8 cellular contexts compared by ENCODE assay signal in genomic region chr11:59102259-59102765, GRCh38. TPM values are rescaled to one million over a fixed set of nuclear protein-coding genes. Genes with fewer than 3 reads are reported as not detected.
DNase-seq lines count a peak whose midpoint lies in the region; ATAC-seq and TF ChIP-seq lines count a peak whose summit lies in the region.

No MANE protein-coding gene starts in this region.

- peak; percentile 26 for TF ChIP-seq CTCF in activated CD8-positive, alpha-beta T cell treated with anti-CD3 and anti-CD28 coated beads for 36 hours (IDR thresholded peaks at IDR 0.05)
- no peak for TF ChIP-seq CTCF in endothelial cell (IDR thresholded peaks at IDR 0.05; ENCODE audit: unreplicated experiment)
- TF ChIP-seq CTCF in stomach (IDR thresholded peaks at IDR 0.05), result peak in 2 of 7 experiments; percentile 14 to 36

- TF ChIP-seq EP300 in stomach (IDR thresholded peaks at IDR 0.05), result no peak

- no peak for TF ChIP-seq POLR2A in stomach (IDR thresholded peaks at IDR 0.05)

- peaks cover 16% of the 10 kb centered on the region for H3K4me1 Mint-ChIP-seq in activated CD8-positive, alpha-beta T cell treated with anti-CD3 and anti-CD28 coated beads for 36 hours (ENCODE audit: low read depth)
- H3K4me1 Mint-ChIP-seq in endothelial cell (ENCODE audit: unreplicated experiment), result peaks cover 4% of the 10 kb centered on the region

- POLR2A ChIA-PET in activated CD8-positive, alpha-beta T cell treated with anti-CD3 and anti-CD28 coated beads for 36 hours (lab: Charles Lee), result no interaction called here

- peak; percentile 64 for ATAC-seq in GM21515 (IDR thresholded peaks at IDR 0.05; ENCODE audit: unreplicated experiment)
- peak; percentile 69 for ATAC-seq in activated CD8-positive, alpha-beta T cell treated with anti-CD3 and anti-CD28 coated beads for 36 hours

- H3K27ac ChIP-seq in Karpas-422 (ENCODE audit: low read length) (no peak overlapping the region), muscle layer of colon (ENCODE audit: low read depth, low read length) (no peak overlapping the region), stomach (no peak overlapping the region)

- H3K9me3 ChIP-seq in Karpas-422 (ENCODE audit: low read length) (no peaks in the 10 kb centered on the region), muscle layer of colon (ENCODE audit: low read length) (no peaks in the 10 kb centered on the region), stomach (no peaks in the 10 kb centered on the region)

- H3K9ac ChIP-seq in Karpas-422 (ENCODE audit: low read length) (peak overlapping the region; percentile 46), muscle layer of colon (ENCODE audit: low read length) (no peak overlapping the region)

- H3K4me1 ChIP-seq in Karpas-422 (ENCODE audit: low read length) (peaks cover 49% of the 10 kb centered on the region), muscle layer of colon (ENCODE audit: insufficient read depth, low read length) (peaks cover 9% of the 10 kb centered on the region), stomach (peaks cover 10 to 28% (median 23%) of the 10 kb centered on the region in 4 donors)

- H4K20me1 ChIP-seq in Karpas-422 (ENCODE audit: insufficient read depth, low read depth, low read length), result no peaks in the 10 kb centered on the region

- H3K27ac Mint-ChIP-seq in activated CD8-positive, alpha-beta T cell treated with anti-CD3 and anti-CD28 coated beads for 36 hours, result no peak overlapping the region
- no peak overlapping the region for H3K27ac Mint-ChIP-seq in endothelial cell (ENCODE audit: unreplicated experiment)

- CTCF ChIA-PET in activated CD8-positive, alpha-beta T cell treated with anti-CD3 and anti-CD28 coated beads for 36 hours (lab: Charles Lee), result interaction anchor here (1.1 to 10.3 kb wide), 2 partner anchors 33 to 56 kb away, joined by 4 to 74 read pairs; no protein-coding TSS in a partner anchor

- H3K36me3 ChIP-seq in Karpas-422 (ENCODE audit: insufficient read depth, low read length), result no peaks in the 10 kb centered on the region
- no peaks in the 10 kb centered on the region for H3K36me3 ChIP-seq in muscle layer of colon (ENCODE audit: insufficient read depth, low read length)
- no peaks in the 10 kb centered on the region for H3K36me3 ChIP-seq in stomach

- H3K4me2 ChIP-seq in Karpas-422 (ENCODE audit: low read depth, low read length, poor library complexity, severe bottlenecking), result peak overlapping the region; percentile 82

- peak overlapping the region; percentile 80; the same call in 1 of the 2 replicates for H2AFZ ChIP-seq in Karpas-422 (ENCODE audit: low read length)

- H3K4me3 ChIP-seq in Karpas-422 (ENCODE audit: low read length) (peak overlapping the region; percentile 67), muscle layer of colon (ENCODE audit: low read depth in 1 of 2, low read length in 2 of 2) (peak overlapping the region; percentile 20 to 39), stomach (peak overlapping the region; percentile 27 to 42 (median 31))

- 7 to 9% (median 8%) methylated on average over 21 to 23 of the region's 23 CpGs for WGBS in stomach, 5 donors

- peak; percentile 5 for DNase-seq in DMS53 treated with DMSO at 0.1 percent for 48 hours (lab: John Stamatoyannopoulos, UW; ENCODE audit: unreplicated experiment)
- peak; percentile 92 for DNase-seq in Karpas-422
- DNase-seq in activated CD8-positive, alpha-beta T cell treated with anti-CD3 and anti-CD28 coated beads for 36 hours, result peak; percentile 81
- DNase-seq in endothelial cell (ENCODE audit: low spot score), result peak; percentile 67
- DNase-seq in stomach, result peak; percentile 65
- DNase-seq in NCI-H1105 treated with DMSO at 0.1 percent for 48 hours (lab: John Stamatoyannopoulos, UW), result no peak

- peaks cover 61% of the 10 kb centered on the region for H3K27me3 Mint-ChIP-seq in activated CD8-positive, alpha-beta T cell treated with anti-CD3 and anti-CD28 coated beads for 36 hours
- peaks cover 7% of the 10 kb centered on the region for H3K27me3 Mint-ChIP-seq in endothelial cell (ENCODE audit: unreplicated experiment)

- H3K9me3 Mint-ChIP-seq in activated CD8-positive, alpha-beta T cell treated with anti-CD3 and anti-CD28 coated beads for 36 hours, result no peaks in the 10 kb centered on the region
- no peaks in the 10 kb centered on the region for H3K9me3 Mint-ChIP-seq in endothelial cell (ENCODE audit: unreplicated experiment)

- intact Hi-C loops in activated CD8-positive, alpha-beta T cell treated with anti-CD3 and anti-CD28 coated beads for 36 hours (cut with micrococcal nuclease), result no loop called here
- intact Hi-C loops in stomach (cut with DNase I; ENCODE audit: low total_unique reads), result loop anchor here (10.0 kb wide), 1 partner anchor 52 kb away; no protein-coding TSS in a partner anchor

- H3K27me3 ChIP-seq in Karpas-422 (ENCODE audit: low read length) (no peaks in the 10 kb centered on the region), muscle layer of colon (ENCODE audit: control insufficient read depth in 1 of 2, insufficient read depth in 2 of 2, low read length in 2 of 2) (peaks cover 0 to 8% of the 10 kb centered on the region in 2 donors), stomach (peaks cover 0 to 48% (median 0%) of the 10 kb centered on the region in 3 donors)

- peaks cover 4% of the 10 kb centered on the region for H3K79me2 ChIP-seq in Karpas-422 (ENCODE audit: low read length)

- no peaks in the 10 kb centered on the region for H3K9me2 ChIP-seq in Karpas-422 (replicated peaks; ENCODE audit: insufficient read depth, low read length)

- H3K36me3 Mint-ChIP-seq in activated CD8-positive, alpha-beta T cell treated with anti-CD3 and anti-CD28 coated beads for 36 hours (ENCODE audit: low read depth), result no peaks in the 10 kb centered on the region
- no peaks in the 10 kb centered on the region for H3K36me3 Mint-ChIP-seq in endothelial cell (ENCODE audit: low read depth, unreplicated experiment)

- H3K4me3 Mint-ChIP-seq in activated CD8-positive, alpha-beta T cell treated with anti-CD3 and anti-CD28 coated beads for 36 hours, result peak overlapping the region; percentile 63
- H3K4me3 Mint-ChIP-seq in endothelial cell (ENCODE audit: unreplicated experiment), result peak overlapping the region; percentile 82

RNA-seq across cellular contexts. Expression of gene FAM111B, which starts 4.7 kb away (rescaled TPM):
- 10.7 and 19.9 TPM in 2 replicates for total RNA-seq in Karpas-422 (2014; rRNA removed; shearing (Covaris generic); ENCODE audit: low replicate concordance)
- total RNA-seq in activated CD8-positive, alpha-beta T cell treated with anti-CD3 and anti-CD28 coated beads for 36 hours, result 10 to 100 TPM; 18.2 to 18.3 TPM
- total RNA-seq in endothelial cell (ENCODE audit: unreplicated experiment), result 3.4 TPM
- total RNA-seq in stomach, result 10 to 100 TPM in 1 of 5 donors, 1 to 10 TPM in 3, under 1 TPM in 1; 0.29 to 37.9 (median 9.2) TPM
- 1 to 10 TPM; 1.7 to 2.9 (median 2.2) TPM for polyA plus RNA-seq in stomach

RNA-seq across cellular contexts. Expression of gene GLYATL1B, which starts 16.2 kb away (rescaled TPM):
- total RNA-seq in Karpas-422 (2014; rRNA removed; shearing (Covaris generic); ENCODE audit: low replicate concordance), result not detected in 2 replicates
- total RNA-seq in activated CD8-positive, alpha-beta T cell treated with anti-CD3 and anti-CD28 coated beads for 36 hours, result not detected
- not detected for total RNA-seq in endothelial cell (ENCODE audit: unreplicated experiment)
- total RNA-seq in stomach, result not detected
- polyA plus RNA-seq in stomach, result not detected

RNA-seq across cellular contexts. Expression of gene FAM111A, which starts 40.3 kb away (rescaled TPM):
- 48.2 and 64.1 TPM in 2 replicates for total RNA-seq in Karpas-422 (2014; rRNA removed; shearing (Covaris generic); ENCODE audit: low replicate concordance)
- total RNA-seq in activated CD8-positive, alpha-beta T cell treated with anti-CD3 and anti-CD28 coated beads for 36 hours, result 10 to 100 TPM; 71.8 to 74.5 TPM
- 30.8 TPM for total RNA-seq in endothelial cell (ENCODE audit: unreplicated experiment)
- 10 to 100 TPM; 13.6 to 78.2 (median 41.5) TPM for total RNA-seq in stomach
- polyA plus RNA-seq in stomach, result 10 to 100 TPM in 1 of 3 donors, 1 to 10 TPM in 2; 8.9 to 20.7 (median 9.7) TPM
